ENCODE assay signal across 25 cellular contexts in the genomic region with DNA sequence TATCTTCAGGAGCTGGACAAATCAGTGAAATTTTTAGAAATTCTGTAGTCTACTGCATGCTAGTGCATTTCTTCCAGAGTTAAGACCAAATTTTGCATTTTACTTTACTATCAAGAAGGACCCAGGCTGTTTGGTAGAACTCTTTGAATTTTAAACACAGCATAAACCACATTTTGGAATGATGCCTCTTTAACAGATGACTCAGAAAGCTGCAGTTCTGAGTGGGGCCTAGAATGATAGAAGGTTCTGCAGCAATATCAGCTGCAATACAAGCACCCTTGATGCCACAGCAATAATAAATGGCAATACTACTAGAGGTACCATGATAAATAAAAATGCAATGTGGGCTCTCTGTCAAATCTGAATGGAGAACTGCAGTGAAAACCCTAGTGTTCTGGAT.
A peak's percentile ranks its signal among the peaks of the same experiment; 100 is the strongest.
DNase-seq lines count a peak whose midpoint lies in the region; ATAC-seq and TF ChIP-seq lines count a peak whose summit lies in the region.
"Had no signal": no experiment of that assay in that cellular context is flagged by ENCODE, and none has a peak within 500 bp of the region (broad histone marks: within the 10 kb centered on the region; RNA-seq: fewer than 3 reads in every experiment).

No MANE protein-coding gene starts in this region.

- H3K27ac Mint-ChIP-seq in CD14-positive monocyte, result no peak overlapping the region
- H3K27ac Mint-ChIP-seq: activated CD4-positive, alpha-beta memory T cell treated with anti-CD3 and anti-CD28 coated beads, Interleukin-2, amount 10 ng/mL, durations not matched to agents 7 days and 5 days; activated naive CD8-positive, alpha-beta T cell treated with anti-CD3 and anti-CD28 coated beads, Interleukin-2, amount 50 U/mL, for 24 hours; CD4-positive, CD25-positive, alpha-beta regulatory T cell; neural progenitor cell had no signal

- H2BK120ac ChIP-seq in mesenchymal stem cell (ENCODE audit: low read depth, low read length), result no peak overlapping the region

- H3K4ac ChIP-seq in mesenchymal stem cell (ENCODE audit: low read depth in 1 of 2, low read length in 2 of 2), result no peak overlapping the region

- peaks cover 0 to 3% (median 0%) of the 10 kb centered on the region in 7 donors for H3K9me3 Mint-ChIP-seq in CD14-positive monocyte
- H3K9me3 Mint-ChIP-seq: activated CD4-positive, alpha-beta memory T cell treated with anti-CD3 and anti-CD28 coated beads, Interleukin-2, amount 10 ng/mL, durations not matched to agents 7 days and 5 days; neural progenitor cell had no signal

- no peaks in the 10 kb centered on the region for H3K79me1 ChIP-seq in mesenchymal stem cell (replicated peaks; ENCODE audit: low read length, poor library complexity, severe bottlenecking)

- no peak overlapping the region for H3K4me2 ChIP-seq in mesenchymal stem cell (ENCODE audit: low read length, poor library complexity, severe bottlenecking)
- H3K4me2 ChIP-seq: neural progenitor cell had no signal

- no peak overlapping the region for H4K91ac ChIP-seq in mesenchymal stem cell (ENCODE audit: low read length)

- H3K27me3 ChIP-seq in brain microvascular endothelial cell (replicated peaks) (no peaks in the 10 kb centered on the region), mesenchymal stem cell (ENCODE audit: control insufficient read depth in 1 of 2, insufficient read depth in 1 of 2, low read length in 2 of 2) (no peaks in the 10 kb centered on the region)
- H3K27me3 ChIP-seq: dorsolateral prefrontal cortex, foreskin keratinocyte, neural progenitor cell had no signal

- no peak overlapping the region for H4K8ac ChIP-seq in mesenchymal stem cell (ENCODE audit: low read length)

- no peak overlapping the region for H2AFZ ChIP-seq in mesenchymal stem cell (ENCODE audit: low read depth, low read length)
- H2AFZ ChIP-seq: neural progenitor cell had no signal

- no peaks in the 10 kb centered on the region for H3K36me3 Mint-ChIP-seq in CD14-positive monocyte
- H3K36me3 Mint-ChIP-seq: CD4-positive, CD25-positive, alpha-beta regulatory T cell; neural progenitor cell had no signal

- H3K9me3 ChIP-seq in mesenchymal stem cell (ENCODE audit: control insufficient read depth, low read length), result no peaks in the 10 kb centered on the region
- H3K9me3 ChIP-seq: lower lobe of right lung had no signal

- intact Hi-C loops in CD14-positive monocyte (cut with micrococcal nuclease), result no loop called here

- no peak overlapping the region for H2AK5ac ChIP-seq in mesenchymal stem cell (ENCODE audit: low read length, severe bottlenecking)

- H2BK12ac ChIP-seq in mesenchymal stem cell (ENCODE audit: low read length in 2 of 2), result no peak overlapping the region

- H3K4me3 ChIP-seq in brain microvascular endothelial cell (ENCODE audit: low read depth, low read length) (no peak overlapping the region), mesenchymal stem cell (ENCODE audit: insufficient read depth in 1 of 2, low read depth in 1 of 2, low read length in 2 of 2) (peak overlapping the region in 1 of 2 experiments; percentile 43)
- H3K4me3 ChIP-seq: dorsolateral prefrontal cortex, lower lobe of right lung, neural progenitor cell had no signal

- in situ Hi-C loops in brain microvascular endothelial cell (cut with HindIII; ENCODE audit: low pct_ligation_motif_present, low sequenced_read_pairs), result no loop called here

- H3K9ac ChIP-seq in mesenchymal stem cell (ENCODE audit: low read length), result no peak overlapping the region
- H3K9ac ChIP-seq: neural progenitor cell had no signal

- H3K4me3 Mint-ChIP-seq in CD14-positive monocyte, result no peak overlapping the region
- H3K4me3 Mint-ChIP-seq: activated CD4-positive, alpha-beta memory T cell treated with anti-CD3 and anti-CD28 coated beads, Interleukin-2, amount 10 ng/mL, durations not matched to agents 7 days and 5 days; activated naive CD8-positive, alpha-beta T cell treated with anti-CD3 and anti-CD28 coated beads, Interleukin-2, amount 50 U/mL, for 24 hours; CD4-positive, CD25-positive, alpha-beta regulatory T cell; neural progenitor cell had no signal

- H2BK15ac ChIP-seq in mesenchymal stem cell (ENCODE audit: low read depth, poor library complexity, severe bottlenecking), result no peak overlapping the region

- peaks cover 0 to 10% (median 1%) of the 10 kb centered on the region in 3 donors for H3K27me3 Mint-ChIP-seq in CD14-positive monocyte (ENCODE audit: low read depth in 3 of 3)
- H3K27me3 Mint-ChIP-seq: activated CD4-positive, alpha-beta memory T cell treated with anti-CD3 and anti-CD28 coated beads, Interleukin-2, amount 10 ng/mL, durations not matched to agents 7 days and 5 days had no signal

- DNase-seq in AG08396 (ENCODE audit: low spot score) (peak; percentile 16), M059J (ENCODE audit: low read depth) (peak; percentile 74), brain microvascular endothelial cell (peak; percentile 33), mesenchymal stem cell (peak; percentile 18), hypothalamus (lab: John Stamatoyannopoulos, UW) (no peak), CD14-positive monocyte (ENCODE audit: low spot score) (no peak), NCI-H446 (lab: John Stamatoyannopoulos, UW) (no peak)
- DNase-seq: activated CD4-positive, alpha-beta memory T cell treated with anti-CD3 and anti-CD28 coated beads, Interleukin-2, amount 10 ng/mL, durations not matched to agents 7 days and 5 days; activated gamma-delta T cell; activated naive CD8-positive, alpha-beta T cell treated with anti-CD3 and anti-CD28 coated beads, Interleukin-2, amount 50 U/mL, for 24 hours; CD4-positive, CD25-positive, alpha-beta regulatory T cell; dorsolateral prefrontal cortex; hippocampal formation; KG1; kidney; lower lobe of right lung; MV-4-11; NCI-H1694; substantia nigra; T1000 had no signal

- H2BK5ac ChIP-seq in mesenchymal stem cell (ENCODE audit: low read depth, low read length, poor library complexity, severe bottlenecking), result peak overlapping the region; percentile 58

- H3K4me1 ChIP-seq in mesenchymal stem cell (ENCODE audit: control insufficient read depth, insufficient read depth, low read depth, low read length), result no peaks in the 10 kb centered on the region
- H3K4me1 ChIP-seq: lower lobe of right lung, neural progenitor cell had no signal

- no peak for TF ChIP-seq CTCF in brain microvascular endothelial cell (IDR thresholded peaks at IDR 0.05; ENCODE audit: low read depth, low read length, missing control alignments)
- no peak for TF ChIP-seq CTCF in CD14-positive monocyte (IDR thresholded peaks at IDR 0.05)

- no peak overlapping the region for H3K23ac ChIP-seq in mesenchymal stem cell (ENCODE audit: low read length in 2 of 2)

- no peak for ATAC-seq in HG02759 (IDR thresholded peaks at IDR 0.05; ENCODE audit: unreplicated experiment)
- ATAC-seq: activated CD4-positive, CD25-positive, alpha-beta regulatory T cell treated with anti-CD3 and anti-CD28 coated beads, Interleukin-2, amount 50 U/mL, for 24 hours; activated naive CD8-positive, alpha-beta T cell treated with anti-CD3 and anti-CD28 coated beads, Interleukin-2, amount 50 U/mL, for 24 hours; lower lobe of right lung; sciatic nerve had no signal

- H3K36me3 ChIP-seq in brain microvascular endothelial cell (replicated peaks), result no peaks in the 10 kb centered on the region
- no peaks in the 10 kb centered on the region for H3K36me3 ChIP-seq in mesenchymal stem cell (ENCODE audit: control insufficient read depth in 1 of 2, insufficient read depth in 2 of 2, low read depth in 1 of 2, low read length in 2 of 2)
- H3K36me3 ChIP-seq: lower lobe of right lung, neural progenitor cell had no signal

- no peak overlapping the region for H3K18ac ChIP-seq in mesenchymal stem cell (ENCODE audit: low read depth in 1 of 2, low read length in 2 of 2)

- H3K27ac ChIP-seq in brain microvascular endothelial cell (peak overlapping the region; percentile 88), mesenchymal stem cell (ENCODE audit: low read length, poor library complexity, severe bottlenecking) (peak overlapping the region; percentile 95)
- H3K27ac ChIP-seq: lower lobe of right lung, neural progenitor cell had no signal

- no peaks in the 10 kb centered on the region for H3K4me1 Mint-ChIP-seq in CD14-positive monocyte
- H3K4me1 Mint-ChIP-seq: activated CD4-positive, alpha-beta memory T cell treated with anti-CD3 and anti-CD28 coated beads, Interleukin-2, amount 10 ng/mL, durations not matched to agents 7 days and 5 days; activated naive CD8-positive, alpha-beta T cell treated with anti-CD3 and anti-CD28 coated beads, Interleukin-2, amount 50 U/mL, for 24 hours; CD4-positive, CD25-positive, alpha-beta regulatory T cell; neural progenitor cell had no signal

- no peak overlapping the region for H3K14ac ChIP-seq in mesenchymal stem cell (ENCODE audit: low read length in 2 of 2)

Comparison
In these comparisons a context has a peak if more than half of its experiments do, and no peak if none do; other contexts are left out.
1. DNase-seq: peak in AG08396 (single experiment), M059J (single experiment), brain microvascular endothelial cell (single experiment) and mesenchymal stem cell (single experiment); none in hypothalamus (0 of 51), CD14-positive monocyte (single experiment) and NCI-H446 (0 of 2).